Comparison of ENCODE assay signal across 10 cellular contexts in genomic region chr10:95814011-95814727, GRCh38. TPM values are rescaled to one million over a fixed set of nuclear protein-coding genes. Genes with fewer than 3 reads are reported as not detected.
A peak's percentile ranks its signal among the peaks of the same experiment; 100 is the strongest.
DNase-seq lines count a peak whose midpoint lies in the region; ATAC-seq and TF ChIP-seq lines count a peak whose summit lies in the region.
"Had no signal": no experiment of that assay in that cellular context is flagged by ENCODE, and none has a peak within 500 bp of the region (broad histone marks: within the 10 kb centered on the region; RNA-seq: fewer than 3 reads in every experiment).

No MANE protein-coding gene starts in this region.

- no peak overlapping the region for H4K5ac ChIP-seq in mesendoderm (ENCODE audit: low read length)

- no peak for ATAC-seq in HG03196 (IDR thresholded peaks at IDR 0.05; ENCODE audit: unreplicated experiment)
- ATAC-seq: WTC11 had no signal

- H3K79me2 ChIP-seq in Loucy (ENCODE audit: insufficient read depth, low read length): no peaks in the 10 kb centered on the region
- no peaks in the 10 kb centered on the region for H3K79me2 ChIP-seq in mesendoderm (ENCODE audit: control insufficient read depth, insufficient read depth, low read length)

- no peak overlapping the region for H3K23ac ChIP-seq in mesendoderm (ENCODE audit: low read length)

- H3K4me2 ChIP-seq in Loucy (ENCODE audit: low read depth, low read length, poor library complexity, severe bottlenecking) (no peak overlapping the region), mesendoderm (ENCODE audit: low read length) (no peak overlapping the region)

- TF ChIP-seq CTCF in AG09319 (IDR thresholded peaks at IDR 0.05; ENCODE audit: low read depth, low read length): no peak
- TF ChIP-seq CTCF in Loucy (conservative IDR thresholded peaks at IDR 0.05; ENCODE audit: low read length): no peak

- DNase-seq in AG09319 (ENCODE audit: extremely low read depth, low read depth): peak; percentile 62
- peak; percentile 29 for DNase-seq in epithelial cell of prostate (ENCODE audit: low read depth, low spot score)
- DNase-seq in mesendoderm: peak; percentile 56
- no peak for DNase-seq in NCI-H2107 (lab: John Stamatoyannopoulos, UW)
- DNase-seq in NCI-H524 treated with DMSO at 0.1 percent for 48 hours (lab: John Stamatoyannopoulos, UW): no peak
- no peak for DNase-seq in NCI-H1694 treated with DMSO at 0.1 percent for 48 hours (lab: John Stamatoyannopoulos, UW)
- DNase-seq: NCI-H1105 had no signal

- no peak overlapping the region for H2BK120ac ChIP-seq in mesendoderm (ENCODE audit: low read depth, low read length)

- no peak overlapping the region for H3K56ac ChIP-seq in mesendoderm (ENCODE audit: low read length)

- no peaks in the 10 kb centered on the region for H3K27me3 ChIP-seq in Loucy (ENCODE audit: insufficient read depth, low read length, poor library complexity, severe bottlenecking)
- no peaks in the 10 kb centered on the region for H3K27me3 ChIP-seq in mesendoderm (ENCODE audit: insufficient read depth, low read length, poor library complexity)

- H3K9ac ChIP-seq in Loucy (ENCODE audit: low read depth, low read length, poor library complexity, severe bottlenecking) (no peak overlapping the region), mesendoderm (ENCODE audit: low read length) (no peak overlapping the region)

- H4K20me1 ChIP-seq in Loucy (ENCODE audit: insufficient read depth, low read length, poor library complexity, severe bottlenecking): no peaks in the 10 kb centered on the region

- H3K4me3 ChIP-seq in Loucy (ENCODE audit: low read length, poor library complexity, severe bottlenecking): no peak overlapping the region
- no peak overlapping the region for H3K4me3 ChIP-seq in mesendoderm (ENCODE audit: low read length)

- no peaks in the 10 kb centered on the region for H3K9me3 ChIP-seq in Loucy (ENCODE audit: insufficient read depth, low read depth, low read length)

- 0 out of 2 replicates have a peak overlapping the region, but pooled peaks have one; percentile 18 for H2AFZ ChIP-seq in Loucy (ENCODE audit: low read length)

- H2AK5ac ChIP-seq in mesendoderm (ENCODE audit: low read length): no peak overlapping the region

- H3K79me1 ChIP-seq in mesendoderm (ENCODE audit: low read length): no peaks in the 10 kb centered on the region

- no peak overlapping the region for H3K18ac ChIP-seq in mesendoderm (ENCODE audit: low read length)

- peak overlapping the region; percentile 31 for H2BK5ac ChIP-seq in mesendoderm (ENCODE audit: low read length)

- no peak overlapping the region for H3K4ac ChIP-seq in mesendoderm (ENCODE audit: low read depth, low read length)

- no peak overlapping the region for H4K8ac ChIP-seq in mesendoderm (ENCODE audit: low read depth, low read length)

- no peaks in the 10 kb centered on the region for H3K9me2 ChIP-seq in Loucy (replicated peaks; ENCODE audit: low read depth, low read length)

- H3K27ac ChIP-seq in epithelial cell of prostate (peak overlapping the region; percentile 28), mesendoderm (ENCODE audit: low read depth, low read length) (peak overlapping the region; percentile 32)

- WGBS in mesendoderm (ENCODE audit: extremely low coverage, insufficient coverage, low lambda C conversion rate): no CpG with 5 or more reads among the region's 7 CpGs

- no peaks in the 10 kb centered on the region for H3F3A ChIP-seq in Loucy (ENCODE audit: low read depth)

- H3K4me1 ChIP-seq in Loucy (ENCODE audit: insufficient read depth, low read length, poor library complexity, severe bottlenecking) (no peaks in the 10 kb centered on the region), mesendoderm (ENCODE audit: control insufficient read depth, low read depth, low read length) (peaks cover 2% of the 10 kb centered on the region)

- no peak overlapping the region for H2BK15ac ChIP-seq in mesendoderm (replicated peaks; ENCODE audit: low read depth)

- no peaks in the 10 kb centered on the region for H3K36me3 ChIP-seq in Loucy (ENCODE audit: insufficient read depth, low read length)
- no peaks in the 10 kb centered on the region for H3K36me3 ChIP-seq in mesendoderm (ENCODE audit: control insufficient read depth, insufficient read depth, low read length)

RNA-seq across cellular contexts. Expression of gene ENTPD1, which starts 58.2 kb away (rescaled TPM):
- polyA plus RNA-seq in mesendoderm (2013, experiment 1 of 2): 0.41 TPM
- 0.31 TPM for polyA plus RNA-seq in mesendoderm (2013, experiment 2 of 2)

Comparison
In these comparisons a context has a peak if more than half of its experiments do, and no peak if none do; other contexts are left out.
1. DNase-seq: peak in AG09319 (single experiment), epithelial cell of prostate (single experiment) and mesendoderm (single experiment); none in NCI-H2107 (single experiment), NCI-H524 treated with DMSO at 0.1 percent for 48 hours (single experiment) and NCI-H1694 treated with DMSO at 0.1 percent for 48 hours (single experiment).